ENCODE assay signal across 9 cellular contexts in genomic region chr13:95553614-95554385, GRCh38. TPM values are rescaled to one million over a fixed set of nuclear protein-coding genes. Genes with fewer than 3 reads are reported as not detected.
DNase-seq lines count a peak whose midpoint lies in the region; ATAC-seq and TF ChIP-seq lines count a peak whose summit lies in the region.
"Had no signal": no experiment of that assay in that cellular context is flagged by ENCODE, and none has a peak within 500 bp of the region (broad histone marks: within the 10 kb centered on the region; RNA-seq: fewer than 3 reads in every experiment).

No MANE protein-coding gene starts in this region.

- H3K36me3 ChIP-seq in breast epithelium: peaks cover 3% of the 10 kb centered on the region
- H3K36me3 ChIP-seq in iPS-20b (ENCODE audit: insufficient read depth, low read depth, low read length): no peaks in the 10 kb centered on the region
- no peaks in the 10 kb centered on the region for H3K36me3 ChIP-seq in thoracic aorta

- H3K4me3 Mint-ChIP-seq in MCF 10A (ENCODE audit: unreplicated experiment): no peak overlapping the region
- peak overlapping the region; percentile 55 for H3K4me3 Mint-ChIP-seq in activated T-helper 17 cell treated with anti-CD3 and anti-CD28 coated beads, Interleukin-2, amount 50 U/mL, for 72 hours

- no peaks in the 10 kb centered on the region for H3K27me3 Mint-ChIP-seq in MCF 10A (ENCODE audit: insufficient read depth, unreplicated experiment)
- peaks cover 51% of the 10 kb centered on the region for H3K27me3 Mint-ChIP-seq in activated T-helper 17 cell treated with anti-CD3 and anti-CD28 coated beads, Interleukin-2, amount 50 U/mL, for 72 hours

- peaks cover 3 to 62% of the 10 kb centered on the region in 2 donors for H3K27me3 ChIP-seq in breast epithelium
- peaks cover 35% of the 10 kb centered on the region for H3K27me3 ChIP-seq in iPS-20b (ENCODE audit: insufficient read depth, low read length)
- peaks cover 5% of the 10 kb centered on the region for H3K27me3 ChIP-seq in thoracic aorta (replicated peaks; ENCODE audit: insufficient read depth)

- DNase-seq in breast epithelium (ENCODE audit: low spot score in 2 of 2) (no peak), MCF 10A (ENCODE audit: unreplicated experiment) (no peak), thoracic aorta (ENCODE audit: low spot score) (no peak), NCI-H2081 (lab: John Stamatoyannopoulos, UW) (no peak), NCI-H1417 treated with DMSO at 0.1 percent for 48 hours (lab: John Stamatoyannopoulos, UW) (no peak), cerebellum (ENCODE audit: low spot score) (no peak)
- DNase-seq: left cardiac atrium had no signal

- TF ChIP-seq CTCF in breast epithelium (IDR thresholded peaks at IDR 0.05) (no peak), MCF 10A (IDR thresholded peaks at IDR 0.05; ENCODE audit: unreplicated experiment) (no peak), thoracic aorta (IDR thresholded peaks at IDR 0.05) (no peak)

- H3K9ac ChIP-seq in iPS-20b (ENCODE audit: low read depth, low read length): peak overlapping the region; percentile 75; the same call in 1 of the 2 replicates

- no TSS peak for BruUV-seq in MCF 10A (replicated peaks; lab: Mats Ljungman, UMichigan)

- H3K27ac ChIP-seq in breast epithelium (no peak overlapping the region), iPS-20b (ENCODE audit: low read length) (no peak overlapping the region), thoracic aorta (no peak overlapping the region)

- H3K4me1 ChIP-seq in breast epithelium (no peaks in the 10 kb centered on the region), iPS-20b (ENCODE audit: insufficient read depth, low read length) (peaks cover 8% of the 10 kb centered on the region; the same call in 1 of the 2 replicates), thoracic aorta (ENCODE audit: control insufficient read depth in 1 of 2, low read depth in 2 of 2) (peaks cover 3 to 11% of the 10 kb centered on the region in 2 donors)

- H3K9me3 ChIP-seq in breast epithelium: no peaks in the 10 kb centered on the region
- H3K9me3 ChIP-seq in iPS-20b (ENCODE audit: insufficient read depth, low read depth, low read length): no peaks in the 10 kb centered on the region
- no peaks in the 10 kb centered on the region for H3K9me3 ChIP-seq in thoracic aorta

- H3K4me3 ChIP-seq in breast epithelium: peak overlapping the region in 2 of 3 donors; percentile 3 to 12
- peak overlapping the region; percentile 89 for H3K4me3 ChIP-seq in iPS-20b (ENCODE audit: low read length)
- H3K4me3 ChIP-seq in thoracic aorta: peak overlapping the region; percentile 28

- intact Hi-C loops in breast epithelium (cut with DNase I; ENCODE audit: low total_unique reads) (no loop called here), MCF 10A (cut with micrococcal nuclease) (no loop called here)

- POLR2A ChIA-PET in MCF 10A (lab: Yijun Ruan, JAX): interaction anchor here (0.6 to 1.6 kb wide), 4 partner anchors 11 to 1811 kb away, joined by 3 read pairs; partner anchors contain the start of gene DNAJC3

- no peaks in the 10 kb centered on the region for H3K9me3 Mint-ChIP-seq in MCF 10A (ENCODE audit: unreplicated experiment)
- H3K9me3 Mint-ChIP-seq in activated T-helper 17 cell treated with anti-CD3 and anti-CD28 coated beads, Interleukin-2, amount 50 U/mL, for 72 hours: no peaks in the 10 kb centered on the region

- ATAC-seq in activated T-helper 17 cell treated with anti-CD3 and anti-CD28 coated beads, Interleukin-2, amount 50 U/mL, for 72 hours (replicated peaks): no peak
- no peak for ATAC-seq in thoracic aorta (ENCODE audit: insufficient number of reproducible peaks, low FRiP score, low read depth)

- H3K4me1 Mint-ChIP-seq in MCF 10A (ENCODE audit: insufficient read depth, unreplicated experiment): peaks cover 5% of the 10 kb centered on the region
- H3K4me1 Mint-ChIP-seq in activated T-helper 17 cell treated with anti-CD3 and anti-CD28 coated beads, Interleukin-2, amount 50 U/mL, for 72 hours: no peaks in the 10 kb centered on the region

- CTCF ChIA-PET in MCF 10A (lab: Yijun Ruan, JAX): interaction anchor here (0.9 to 1.2 kb wide), 4 partner anchors 10 to 54 kb away, joined by 3 to 8 read pairs (median 3); no protein-coding TSS in a partner anchor

- H3K36me3 Mint-ChIP-seq in MCF 10A (ENCODE audit: insufficient read depth, unreplicated experiment): no peaks in the 10 kb centered on the region
- no peaks in the 10 kb centered on the region for H3K36me3 Mint-ChIP-seq in activated T-helper 17 cell treated with anti-CD3 and anti-CD28 coated beads, Interleukin-2, amount 50 U/mL, for 72 hours (ENCODE audit: low read depth)

- H3K27ac Mint-ChIP-seq in MCF 10A (ENCODE audit: low read depth, unreplicated experiment): no peak overlapping the region
- no peak overlapping the region for H3K27ac Mint-ChIP-seq in activated T-helper 17 cell treated with anti-CD3 and anti-CD28 coated beads, Interleukin-2, amount 50 U/mL, for 72 hours

- no peak for TF ChIP-seq POLR2A in breast epithelium (IDR thresholded peaks at IDR 0.05)

RNA-seq across cellular contexts. Expression of gene CLDN10, which starts 1.3 kb away (rescaled TPM):
- 1 to 10 TPM in 2 of 3 donors, under 1 TPM in 1; 0.64 to 2.0 (median 1.0) TPM for total RNA-seq in breast epithelium
- not detected in 2 replicates for total RNA-seq in MCF 10A (2022)
- total RNA-seq in activated T-helper 17 cell treated with anti-CD3 and anti-CD28 coated beads, Interleukin-2, amount 50 U/mL, for 72 hours: not detected
- total RNA-seq in thoracic aorta: not detected
- 6.6 TPM for total RNA-seq in cerebellum
- total RNA-seq: left cardiac atrium had no signal

Comparison
In these comparisons a context has a peak if more than half of its experiments do, and no peak if none do; other contexts are left out.
1. H3K4me3 ChIP-seq: peak in every context shown above with its lines; median percentile 89 in iPS-20b; 28 in thoracic aorta; 8 in breast epithelium.